16 cellular contexts compared by ENCODE assay signal in genomic region chr1:171467626-171468025, GRCh38.
"Had no signal": no experiment of that assay in that cellular context is flagged by ENCODE, and none has a peak within 500 bp of the region (broad histone marks: within the 10 kb centered on the region; RNA-seq: fewer than 3 reads in every experiment).

No MANE protein-coding gene starts in this region.

- H3K36me3 ChIP-seq: cardiac muscle cell, left lung, SJSA1 had no signal

- H3K36me3 Mint-ChIP-seq: activated naive CD8-positive, alpha-beta T cell treated with anti-CD3 and anti-CD28 coated beads, Interleukin-2, amount 10 ng/mL, durations not matched to agents 7 days and 5 days; natural killer cell treated with Interleukin-12 subunit alpha and Interleukin-12 subunit beta and Interleukin-15 and Interleukin-18, amount 100 ng/mL, for 72 hours had no signal

- H3K4me3 Mint-ChIP-seq: activated naive CD8-positive, alpha-beta T cell treated with anti-CD3 and anti-CD28 coated beads, Interleukin-2, amount 10 ng/mL, durations not matched to agents 7 days and 5 days; natural killer cell treated with Interleukin-12 subunit alpha and Interleukin-12 subunit beta and Interleukin-15 and Interleukin-18, amount 100 ng/mL, for 72 hours had no signal

- H3K27ac Mint-ChIP-seq: activated naive CD8-positive, alpha-beta T cell treated with anti-CD3 and anti-CD28 coated beads, Interleukin-2, amount 10 ng/mL, durations not matched to agents 7 days and 5 days; natural killer cell treated with Interleukin-12 subunit alpha and Interleukin-12 subunit beta and Interleukin-15 and Interleukin-18, amount 100 ng/mL, for 72 hours had no signal

- H3K4me2 ChIP-seq: hepatocyte had no signal

- H2AFZ ChIP-seq: hepatocyte had no signal

- H3K4me1 ChIP-seq: left lung, SJSA1 had no signal

- H3K9me3 ChIP-seq: left lung, SJSA1 had no signal

- H3K4me1 Mint-ChIP-seq: activated naive CD8-positive, alpha-beta T cell treated with anti-CD3 and anti-CD28 coated beads, Interleukin-2, amount 10 ng/mL, durations not matched to agents 7 days and 5 days had no signal

- H3K79me2 ChIP-seq: hepatocyte had no signal

- H3K9me3 Mint-ChIP-seq: activated naive CD8-positive, alpha-beta T cell treated with anti-CD3 and anti-CD28 coated beads, Interleukin-2, amount 10 ng/mL, durations not matched to agents 7 days and 5 days; natural killer cell treated with Interleukin-12 subunit alpha and Interleukin-12 subunit beta and Interleukin-15 and Interleukin-18, amount 100 ng/mL, for 72 hours had no signal

- H3K27me3 ChIP-seq: cardiac muscle cell, hepatocyte, left lung, SJSA1 had no signal

- H3K4me3 ChIP-seq: cardiac muscle cell, hepatocyte, left lung, SJSA1, skin epidermis had no signal

- DNase-seq: activated CD4-positive, alpha-beta T cell treated with anti-CD3 and anti-CD28 coated beads, Interleukin-2, amount 50 U/mL, for 1 hour; activated naive CD4-positive, alpha-beta T cell; activated naive CD8-positive, alpha-beta T cell treated with anti-CD3 and anti-CD28 coated beads, Interleukin-2, amount 10 ng/mL, durations not matched to agents 7 days and 5 days; activated T-cell treated with anti-CD3 and anti-CD28 coated beads for 4 hours; anterior cingulate cortex; islet precursor cell; left lung; nucleus accumbens; stimulated activated CD4-positive, alpha-beta T cell treated with anti-CD3 and anti-CD28 coated beads, Interleukin-4, amount 100 ng/mL, for 24 hours; stimulated activated naive CD4-positive, alpha-beta T cell treated with Interleukin-2 at 50 U/mL for 16 hours; substantia nigra had no signal

- H3K27ac ChIP-seq: cardiac muscle cell, hepatocyte, left lung, SJSA1 had no signal
